8 cellular contexts compared by ENCODE assay signal in the genomic region with DNA sequence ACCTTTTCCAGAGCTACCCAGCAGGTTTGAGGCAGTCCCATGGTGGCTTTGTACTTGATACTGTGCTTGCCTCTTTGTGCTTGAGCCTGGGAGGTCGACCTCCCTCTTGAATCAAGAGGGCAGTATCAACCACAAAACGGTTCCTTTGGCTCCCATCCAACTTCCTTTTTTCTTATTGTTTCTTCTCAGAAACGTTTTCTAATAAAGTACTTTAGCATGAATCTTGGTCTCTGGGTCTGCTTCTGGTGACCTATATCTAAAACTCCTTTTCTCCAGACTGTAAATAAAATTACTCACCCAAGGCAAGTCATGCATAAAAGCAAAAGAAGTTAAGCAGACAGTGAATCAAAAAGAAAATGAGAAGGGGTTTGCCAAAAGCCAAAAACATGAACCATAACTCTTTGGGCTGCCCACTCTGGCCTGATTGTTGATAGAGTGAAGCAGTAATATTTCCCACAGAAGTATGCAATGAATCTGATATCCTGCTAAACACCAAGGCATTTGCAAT.
DNase-seq lines count a peak whose midpoint lies in the region; ATAC-seq and TF ChIP-seq lines count a peak whose summit lies in the region.

No MANE protein-coding gene starts in this region.

- H3K4me3 ChIP-seq in cardiac fibroblast (replicated peaks in 1 of 2; ENCODE audit: low read depth in 2 of 2, low read length in 2 of 2), result no peak overlapping the region

- no peaks in the 10 kb centered on the region for H3K27me3 ChIP-seq in foreskin keratinocyte

- no peak overlapping the region for H3K27ac ChIP-seq in foreskin keratinocyte

- ATAC-seq in foreskin keratinocyte, result no peak

- H3K4me1 ChIP-seq in foreskin keratinocyte, result no peaks in the 10 kb centered on the region

- DNase-seq in stimulated activated CD4-positive, alpha-beta T cell treated with anti-CD3 and anti-CD28 coated beads, Interleukin-4, amount 100 ng/mL, for 24 hours, result peak; percentile 14
- DNase-seq in stimulated activated CD4-positive, alpha-beta T cell treated with anti-CD3 and anti-CD28 coated beads, Interleukin-2, amount 100 ng/mL, for 48 hours, result no peak
- DNase-seq in HT1080 (ENCODE audit: low read depth) (peak; percentile 16), cardiac fibroblast (ENCODE audit: low read depth in 2 of 2) (peak; percentile 48 to 70), hippocampal formation (lab: John Stamatoyannopoulos, UW) (no peak), foreskin keratinocyte (no peak), iPS-NIHi7 (ENCODE audit: extremely low spot score) (no peak)
- no peak for DNase-seq in stimulated activated naive CD4-positive, alpha-beta T cell (lab: John Stamatoyannopoulos, UW)

- TF ChIP-seq CTCF in cardiac fibroblast (IDR thresholded peaks at IDR 0.05; ENCODE audit: low read depth, low read length) (no peak), foreskin keratinocyte (conservative IDR thresholded peaks at IDR 0.05) (no peak)

Comparison
In these comparisons a context has a peak if more than half of its experiments do, and no peak if none do; other contexts are left out.
1. DNase-seq: peak in stimulated activated CD4-positive, alpha-beta T cell treated with anti-CD3 and anti-CD28 coated beads, Interleukin-4, amount 100 ng/mL, for 24 hours (single experiment), HT1080 (single experiment) and cardiac fibroblast (2 of 2); none in stimulated activated CD4-positive, alpha-beta T cell treated with anti-CD3 and anti-CD28 coated beads, Interleukin-2, amount 100 ng/mL, for 48 hours (0 of 2), hippocampal formation (0 of 2), foreskin keratinocyte (0 of 2), stimulated activated naive CD4-positive, alpha-beta T cell (0 of 6) and iPS-NIHi7 (single experiment).